Comparison of ENCODE assay signal across 8 cellular contexts in the genomic region with DNA sequence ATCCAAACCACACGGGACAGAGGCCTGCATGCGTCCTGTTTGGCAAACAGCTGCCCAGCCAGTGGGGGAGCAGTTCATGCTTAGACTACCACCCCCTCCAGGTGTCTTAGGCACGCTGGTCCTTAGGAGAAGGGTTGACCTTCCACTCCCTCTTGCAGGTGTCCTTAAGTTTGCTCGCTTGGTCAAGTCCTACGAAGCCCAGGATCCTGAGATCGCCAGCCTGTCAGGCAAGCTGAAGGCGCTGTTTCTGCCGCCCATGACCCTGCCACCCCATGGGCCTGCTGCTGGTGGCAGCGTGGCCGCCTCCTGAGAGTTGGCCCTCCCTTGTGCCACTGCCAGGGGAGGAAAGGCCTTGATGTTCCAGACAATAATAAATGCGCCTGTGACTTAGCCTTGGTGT. TPM values are rescaled to one million over a fixed set of nuclear protein-coding genes. Genes with fewer than 3 reads are reported as not detected.
DNase-seq lines count a peak whose midpoint lies in the region; ATAC-seq and TF ChIP-seq lines count a peak whose summit lies in the region.
"Had no signal": no experiment of that assay in that cellular context is flagged by ENCODE, and none has a peak within 500 bp of the region (broad histone marks: within the 10 kb centered on the region; RNA-seq: fewer than 3 reads in every experiment).

No MANE protein-coding gene starts in this region.

- ATAC-seq in RWPE2 (ENCODE audit: low read depth) = no peak
- no peak for ATAC-seq in HG03520 (IDR thresholded peaks at IDR 0.05; ENCODE audit: unreplicated experiment)

- H3K4me3 ChIP-seq in H7 (ENCODE audit: insufficient read depth, low read depth, low read length) = peak overlapping the region; percentile 40; the same call in 1 of the 2 replicates
- H3K4me3 ChIP-seq in RWPE2 (ENCODE audit: severe bottlenecking) = peak overlapping the region; percentile 42
- no peak overlapping the region for H3K4me3 ChIP-seq in fibroblast of lung (replicated peaks in 1 of 4; ENCODE audit: control extremely low read depth in 1 of 4, insufficient read depth in 1 of 4, low read depth in 3 of 4, low read length in 4 of 4)
- H3K4me3 ChIP-seq in skin epidermis = peak overlapping the region in 6 of 7 experiments; percentile 27 to 46 (median 39)

- H3K9ac ChIP-seq in fibroblast of lung (ENCODE audit: insufficient read depth, low read length) = no peak overlapping the region

- TF ChIP-seq CTCF in RWPE2 (IDR thresholded peaks at IDR 0.05; ENCODE audit: poor library complexity, severe bottlenecking) = no peak
- no peak for TF ChIP-seq CTCF in fibroblast of lung (conservative IDR thresholded peaks at IDR 0.05 in 1 of 2, IDR thresholded peaks at IDR 0.05 in 1 of 2; ENCODE audit: low read depth in 1 of 2, low read length in 2 of 2)

- H2AFZ ChIP-seq in fibroblast of lung (ENCODE audit: low read length) = no peak overlapping the region

- no peaks in the 10 kb centered on the region for H4K20me1 ChIP-seq in fibroblast of lung (ENCODE audit: control insufficient read depth, extremely low read depth, insufficient read depth, low read length)

- peaks cover 16% of the 10 kb centered on the region for H3K4me1 ChIP-seq in RWPE2 (ENCODE audit: insufficient read depth, poor library complexity, severe bottlenecking)
- peaks cover 15% of the 10 kb centered on the region for H3K4me1 ChIP-seq in fibroblast of lung (ENCODE audit: control insufficient read depth, extremely low read depth, insufficient read depth, low read length)

- H3K4me2 ChIP-seq in fibroblast of lung (ENCODE audit: extremely low read depth, insufficient read depth, low read length) = no peak overlapping the region

- H3K27me3 ChIP-seq in H7 (ENCODE audit: control insufficient read depth, insufficient read depth, low read length) = no peaks in the 10 kb centered on the region
- no peaks in the 10 kb centered on the region for H3K27me3 ChIP-seq in RWPE2 (ENCODE audit: insufficient read depth, poor library complexity, severe bottlenecking)
- H3K27me3 ChIP-seq in fibroblast of lung (ENCODE audit: control insufficient read depth, insufficient read depth, low read length) = no peaks in the 10 kb centered on the region

- H3K36me3 ChIP-seq in H7 (replicated peaks; ENCODE audit: control insufficient read depth, insufficient read depth, low read length) (peaks cover 6% of the 10 kb centered on the region), RWPE2 (ENCODE audit: low read depth) (peaks cover 11% of the 10 kb centered on the region), fibroblast of lung (ENCODE audit: control insufficient read depth, insufficient read depth, low read length) (peaks cover 13% of the 10 kb centered on the region)

- no peaks in the 10 kb centered on the region for H3K79me2 ChIP-seq in fibroblast of lung (ENCODE audit: control insufficient read depth, insufficient read depth, low read length)

- H3K27ac ChIP-seq in RWPE2 (ENCODE audit: poor library complexity, severe bottlenecking) (peak overlapping the region; percentile 96), fibroblast of lung (ENCODE audit: insufficient read depth, low read length) (peak overlapping the region; percentile 11), skin epidermis (peak overlapping the region in 20 of 21 experiments; percentile 54 to 99 (median 83))

- H3K9me3 ChIP-seq in RWPE2 (ENCODE audit: severe bottlenecking) = no peaks in the 10 kb centered on the region
- no peaks in the 10 kb centered on the region for H3K9me3 ChIP-seq in fibroblast of lung (ENCODE audit: control insufficient read depth, insufficient read depth, low read depth, low read length)

- DNase-seq in H7 (no peak), RWPE2 (ENCODE audit: low spot score) (no peak), fibroblast of lung (ENCODE audit: low read depth in 2 of 2) (no peak), NCI-H1105 treated with DMSO at 0.1 percent for 48 hours (lab: John Stamatoyannopoulos, UW) (no peak), islet precursor cell (no peak)

RNA-seq across cellular contexts. Expression of a gene that starts 1.8 kb away (rescaled TPM):
- 136 and 153 TPM in 2 replicates for total RNA-seq in H7 (2014; rRNA removed; shearing (Covaris generic))
- 107 and 177 TPM in 2 replicates for total RNA-seq in fibroblast of lung
- 172 and 220 TPM in 2 replicates for polyA plus RNA-seq in fibroblast of lung
- polyA plus RNA-seq in fibroblast of lung (2012) = 181 and 214 TPM in 2 replicates
- 60.1 and 67.8 TPM in 2 replicates for polyA minus RNA-seq in fibroblast of lung (ENCODE audit: low replicate concordance)

RNA-seq across cellular contexts. Expression of a gene that starts 2.0 kb away (rescaled TPM):
- total RNA-seq in H7 (2014; rRNA removed; shearing (Covaris generic)) = not detected in 2 replicates
- not detected in 2 replicates for total RNA-seq in fibroblast of lung
- polyA plus RNA-seq in fibroblast of lung = not detected in 2 replicates
- polyA plus RNA-seq in fibroblast of lung (2012) = not detected in 2 replicates
- not detected in 2 replicates for polyA minus RNA-seq in fibroblast of lung (ENCODE audit: low replicate concordance)
- total RNA-seq: RPMI7951 had no signal

RNA-seq across cellular contexts. Expression of a gene that starts 5.5 kb away (rescaled TPM):
- total RNA-seq in H7 (2014; rRNA removed; shearing (Covaris generic)) = 25.0 and 34.3 TPM in 2 replicates
- 0.26 TPM in 1 of 2 replicates, not detected in the other for total RNA-seq in fibroblast of lung
- 0.06 TPM in 1 of 2 replicates, not detected in the other for polyA plus RNA-seq in fibroblast of lung
- polyA plus RNA-seq in fibroblast of lung (2012) = not detected in 2 replicates
- polyA minus RNA-seq in fibroblast of lung (ENCODE audit: low replicate concordance) = 0.79 TPM in 1 of 2 replicates, not detected in the other

RNA-seq across cellular contexts. Expression of a gene that starts 17.9 kb away (rescaled TPM):
- 11.4 and 13.4 TPM in 2 replicates for total RNA-seq in H7 (2014; rRNA removed; shearing (Covaris generic))
- total RNA-seq in fibroblast of lung = 8.2 and 21.5 TPM in 2 replicates
- polyA plus RNA-seq in fibroblast of lung = 9.4 and 14.5 TPM in 2 replicates
- 65.1 and 76.2 TPM in 2 replicates for polyA plus RNA-seq in fibroblast of lung (2012)
- 192 and 200 TPM in 2 replicates for polyA minus RNA-seq in fibroblast of lung (ENCODE audit: low replicate concordance)

RNA-seq across cellular contexts. Expression of a gene that starts 24.9 kb away (rescaled TPM):
- 482 and 560 TPM in 2 replicates for total RNA-seq in H7 (2014; rRNA removed; shearing (Covaris generic))
- 112 and 169 TPM in 2 replicates for total RNA-seq in fibroblast of lung
- polyA plus RNA-seq in fibroblast of lung = 193 and 266 TPM in 2 replicates
- polyA plus RNA-seq in fibroblast of lung (2012) = 142 and 185 TPM in 2 replicates
- 131 and 149 TPM in 2 replicates for polyA minus RNA-seq in fibroblast of lung (ENCODE audit: low replicate concordance)

Comparison
In these comparisons a context has a peak if more than half of its experiments do, and no peak if none do; other contexts are left out.
1. H3K4me3 ChIP-seq: peak in H7 (single experiment), RWPE2 (single experiment) and skin epidermis (6 of 7); none in fibroblast of lung (0 of 4).
2. H3K27ac ChIP-seq: peak in every context shown above with its lines; median percentile 96 in RWPE2; 83 in skin epidermis; 11 in fibroblast of lung.
3. RNA of a gene that starts 5.5 kb away (total RNA-seq): 25.0 to 34.3 TPM in H7; 0.26 TPM in fibroblast of lung; every median in the first group is over 10 times any median in the second.